In the genomic region with DNA sequence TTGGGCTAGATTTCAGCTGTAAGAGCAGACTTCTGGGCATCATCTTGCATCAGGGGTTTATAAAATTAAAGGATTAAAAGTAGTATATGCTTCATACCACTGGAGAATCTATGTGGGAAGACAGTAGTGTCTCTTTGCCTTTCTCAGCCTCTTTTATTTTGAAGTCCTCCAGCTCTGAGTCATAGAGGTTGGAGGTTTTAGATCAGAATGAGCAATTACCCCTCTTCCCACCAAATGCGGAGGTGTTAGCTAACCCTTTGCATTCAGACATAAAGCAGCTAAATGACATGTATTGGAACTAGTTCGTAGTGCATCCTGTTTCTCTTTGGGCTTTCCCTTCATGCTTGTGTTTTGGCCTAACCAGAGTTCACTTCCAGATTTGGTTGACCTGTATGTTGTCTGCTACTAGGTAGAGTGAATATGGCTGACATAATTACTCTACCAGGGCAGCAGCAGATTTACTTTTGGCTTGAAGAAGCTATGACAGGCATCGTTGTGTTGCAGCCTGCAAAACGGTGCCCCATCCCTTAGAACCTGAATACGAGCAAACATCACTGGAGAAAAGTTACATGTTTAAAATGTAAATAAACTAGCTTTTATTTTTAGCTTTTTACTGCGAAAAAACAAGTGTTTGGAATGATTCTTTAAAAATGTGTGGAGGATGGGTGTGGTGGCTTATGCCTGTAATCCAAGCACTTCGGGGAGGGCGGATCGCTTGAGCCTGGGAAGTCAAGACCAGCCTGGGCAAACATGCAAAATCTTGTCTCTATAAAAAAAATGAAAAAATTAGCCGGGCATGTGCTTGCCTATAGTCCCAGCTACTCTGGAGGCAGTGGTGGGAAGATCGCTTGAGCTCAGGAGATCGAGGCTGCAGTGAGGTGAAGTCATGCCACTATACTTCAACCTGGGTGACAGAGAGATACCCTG, we compare ENCODE assay signal across 11 cellular contexts.
DNase-seq lines count a peak whose midpoint lies in the region; ATAC-seq and FAIRE-seq lines count a peak whose summit lies in the region.
"Had no signal": no experiment of that assay in that cellular context is flagged by ENCODE, and none has a peak within 500 bp of the region (broad histone marks: within the 10 kb centered on the region; RNA-seq: fewer than 3 reads in every experiment).

No MANE protein-coding gene starts in this region.

- H3K9me3 Mint-ChIP-seq in activated T-cell treated with anti-CD3 and anti-CD28 coated beads, Interleukin-2, amount 50 U/mL, for 72 hours = no peaks in the 10 kb centered on the region
- no peaks in the 10 kb centered on the region for H3K9me3 Mint-ChIP-seq in activated naive CD8-positive, alpha-beta T cell treated with anti-CD3 and anti-CD28 coated beads for 36 hours
- H3K9me3 Mint-ChIP-seq in stimulated activated memory B cell treated with anti-CD40 and anti-IgM and Interleukin-4, amounts not matched to agents 10 μg/mL and 1 μg/mL and 100 μg/mL, for 72 hours = no peaks in the 10 kb centered on the region
- H3K9me3 Mint-ChIP-seq: dendritic cell treated with granulocyte-macrophage colony-stimulating factor and Interleukin-4, amounts not matched to agents 40 ng/mL and 50 ng/mL, for 4 days; stimulated activated naive B cell treated with anti-CD40 and anti-IgM and Interleukin-4, amounts not matched to agents 10 μg/mL and 1 μg/mL and 100 μg/mL, for 72 hours had no signal

- no peaks in the 10 kb centered on the region for H3K27me3 ChIP-seq in aorta (ENCODE audit: control insufficient read depth in 1 of 2, insufficient read depth in 2 of 2, low read length in 1 of 2)

- peak; percentile 48 to 52 for DNase-seq in activated T-cell treated with anti-CD3 and anti-CD28 coated beads, Interleukin-2, amount 50 U/mL, for 72 hours
- no peak for DNase-seq in activated T-cell treated with anti-CD3 and anti-CD28 coated beads, Interleukin-2, amount 50 U/mL, for 1 hour
- DNase-seq in activated naive CD8-positive, alpha-beta T cell treated with anti-CD3 and anti-CD28 coated beads for 36 hours = peak; percentile 10
- no peak for DNase-seq in aorta
- no peak for DNase-seq in HTR-8/SVneo (ENCODE audit: insufficient read length, low spot score)
- DNase-seq: stimulated activated naive B cell treated with anti-CD40 and anti-IgM and Interleukin-4, amounts not matched to agents 10 μg/mL and 1 μg/mL and 100 μg/mL, for 72 hours had no signal

- H3K4me3 Mint-ChIP-seq in activated T-cell treated with anti-CD3 and anti-CD28 coated beads, Interleukin-2, amount 50 U/mL, for 72 hours = peak overlapping the region; percentile 3 to 37
- no peak overlapping the region for H3K4me3 Mint-ChIP-seq in activated naive CD8-positive, alpha-beta T cell treated with anti-CD3 and anti-CD28 coated beads for 36 hours
- no peak overlapping the region for H3K4me3 Mint-ChIP-seq in stimulated activated memory B cell treated with anti-CD40 and anti-IgM and Interleukin-4, amounts not matched to agents 10 μg/mL and 1 μg/mL and 100 μg/mL, for 72 hours
- H3K4me3 Mint-ChIP-seq: dendritic cell treated with granulocyte-macrophage colony-stimulating factor and Interleukin-4, amounts not matched to agents 40 ng/mL and 50 ng/mL, for 4 days; stimulated activated naive B cell treated with anti-CD40 and anti-IgM and Interleukin-4, amounts not matched to agents 10 μg/mL and 1 μg/mL and 100 μg/mL, for 72 hours had no signal

- peaks cover 6% of the 10 kb centered on the region for H3K27me3 Mint-ChIP-seq in activated T-cell treated with anti-CD3 and anti-CD28 coated beads, Interleukin-2, amount 50 U/mL, for 72 hours (ENCODE audit: low read depth)
- H3K27me3 Mint-ChIP-seq in activated naive CD8-positive, alpha-beta T cell treated with anti-CD3 and anti-CD28 coated beads for 36 hours = peaks cover 4% of the 10 kb centered on the region
- no peaks in the 10 kb centered on the region for H3K27me3 Mint-ChIP-seq in stimulated activated memory B cell treated with anti-CD40 and anti-IgM and Interleukin-4, amounts not matched to agents 10 μg/mL and 1 μg/mL and 100 μg/mL, for 72 hours

- intact Hi-C loops in aorta (cut with DNase I) = no loop called here

- H3K4me3 ChIP-seq in aorta (ENCODE audit: low read length in 2 of 2) = no peak overlapping the region

- no peaks in the 10 kb centered on the region for H3K9me3 ChIP-seq in aorta (ENCODE audit: control insufficient read depth, low read length)

- no peak overlapping the region for H3K27ac Mint-ChIP-seq in activated T-cell treated with anti-CD3 and anti-CD28 coated beads, Interleukin-2, amount 50 U/mL, for 72 hours
- no peak overlapping the region for H3K27ac Mint-ChIP-seq in activated naive CD8-positive, alpha-beta T cell treated with anti-CD3 and anti-CD28 coated beads for 36 hours
- no peak overlapping the region for H3K27ac Mint-ChIP-seq in stimulated activated memory B cell treated with anti-CD40 and anti-IgM and Interleukin-4, amounts not matched to agents 10 μg/mL and 1 μg/mL and 100 μg/mL, for 72 hours
- H3K27ac Mint-ChIP-seq: dendritic cell treated with granulocyte-macrophage colony-stimulating factor and Interleukin-4, amounts not matched to agents 40 ng/mL and 50 ng/mL, for 4 days; stimulated activated naive B cell treated with anti-CD40 and anti-IgM and Interleukin-4, amounts not matched to agents 10 μg/mL and 1 μg/mL and 100 μg/mL, for 72 hours had no signal

- peaks cover 14% of the 10 kb centered on the region for H3K4me1 Mint-ChIP-seq in activated T-cell treated with anti-CD3 and anti-CD28 coated beads, Interleukin-2, amount 50 U/mL, for 72 hours (ENCODE audit: low read depth)
- H3K4me1 Mint-ChIP-seq in activated naive CD8-positive, alpha-beta T cell treated with anti-CD3 and anti-CD28 coated beads for 36 hours = peaks cover 6% of the 10 kb centered on the region
- no peaks in the 10 kb centered on the region for H3K4me1 Mint-ChIP-seq in stimulated activated memory B cell treated with anti-CD40 and anti-IgM and Interleukin-4, amounts not matched to agents 10 μg/mL and 1 μg/mL and 100 μg/mL, for 72 hours
- H3K4me1 Mint-ChIP-seq: stimulated activated naive B cell treated with anti-CD40 and anti-IgM and Interleukin-4, amounts not matched to agents 10 μg/mL and 1 μg/mL and 100 μg/mL, for 72 hours had no signal

- peaks cover 3 to 9% of the 10 kb centered on the region in 2 donors for H3K36me3 ChIP-seq in aorta (ENCODE audit: control insufficient read depth in 1 of 2, insufficient read depth in 2 of 2, low read length in 1 of 2)

- no peak for FAIRE-seq in HTR-8/SVneo (lab: Jason Lieb, UNC)

- H3K27ac ChIP-seq in aorta (ENCODE audit: low read depth in 1 of 2, low read length in 2 of 2) = no peak overlapping the region
- H3K27ac ChIP-seq: C4-2B had no signal

- 86 to 89% methylated on average over 12 of the region's 12 CpGs for whole genome bisulfite sequencing in aorta, 2 donors

- no peaks in the 10 kb centered on the region for H3K36me3 Mint-ChIP-seq in activated T-cell treated with anti-CD3 and anti-CD28 coated beads, Interleukin-2, amount 50 U/mL, for 72 hours (ENCODE audit: insufficient read depth in 2 of 2)
- no peaks in the 10 kb centered on the region for H3K36me3 Mint-ChIP-seq in activated naive CD8-positive, alpha-beta T cell treated with anti-CD3 and anti-CD28 coated beads for 36 hours
- H3K36me3 Mint-ChIP-seq in stimulated activated memory B cell treated with anti-CD40 and anti-IgM and Interleukin-4, amounts not matched to agents 10 μg/mL and 1 μg/mL and 100 μg/mL, for 72 hours = no peaks in the 10 kb centered on the region
- H3K36me3 Mint-ChIP-seq: stimulated activated naive B cell treated with anti-CD40 and anti-IgM and Interleukin-4, amounts not matched to agents 10 μg/mL and 1 μg/mL and 100 μg/mL, for 72 hours had no signal

- H3K4me1 ChIP-seq in aorta (ENCODE audit: control insufficient read depth in 1 of 2, insufficient read depth in 2 of 2, low read length in 2 of 2) = no peaks in the 10 kb centered on the region

- peak; percentile 93 to 97 for ATAC-seq in activated T-cell treated with anti-CD3 and anti-CD28 coated beads, Interleukin-2, amount 50 U/mL, for 72 hours (replicated peaks in 1 of 2)
- ATAC-seq in HG02798 (IDR thresholded peaks at IDR 0.05; ENCODE audit: poor library complexity, unreplicated experiment) (peak; percentile 91), aorta (ENCODE audit: low FRiP score) (no peak), GM19395 (IDR thresholded peaks at IDR 0.05; ENCODE audit: unreplicated experiment) (no peak)
- peak; percentile 52 for ATAC-seq in stimulated activated memory B cell treated with anti-CD40 and anti-IgM and Interleukin-4, amounts not matched to agents 10 μg/mL and 1 μg/mL and 100 μg/mL, for 72 hours

Comparison
In these comparisons a context has a peak if more than half of its experiments do, and no peak if none do; other contexts are left out.
1. DNase-seq: peak in activated T-cell treated with anti-CD3 and anti-CD28 coated beads, Interleukin-2, amount 50 U/mL, for 72 hours (2 of 2) and activated naive CD8-positive, alpha-beta T cell treated with anti-CD3 and anti-CD28 coated beads for 36 hours (single experiment); none in activated T-cell treated with anti-CD3 and anti-CD28 coated beads, Interleukin-2, amount 50 U/mL, for 1 hour (single experiment), aorta (0 of 2) and HTR-8/SVneo (single experiment).
2. ATAC-seq: peak in activated T-cell treated with anti-CD3 and anti-CD28 coated beads, Interleukin-2, amount 50 U/mL, for 72 hours (2 of 2), HG02798 (single experiment) and stimulated activated memory B cell treated with anti-CD40 and anti-IgM and Interleukin-4, amounts not matched to agents 10 μg/mL and 1 μg/mL and 100 μg/mL, for 72 hours (single experiment); none in aorta (single experiment) and GM19395 (single experiment).
3. H3K4me3 Mint-ChIP-seq: peak in activated T-cell treated with anti-CD3 and anti-CD28 coated beads, Interleukin-2, amount 50 U/mL, for 72 hours (2 of 2); none in activated naive CD8-positive, alpha-beta T cell treated with anti-CD3 and anti-CD28 coated beads for 36 hours (single experiment) and stimulated activated memory B cell treated with anti-CD40 and anti-IgM and Interleukin-4, amounts not matched to agents 10 μg/mL and 1 μg/mL and 100 μg/mL, for 72 hours (single experiment).